In the genomic region with DNA sequence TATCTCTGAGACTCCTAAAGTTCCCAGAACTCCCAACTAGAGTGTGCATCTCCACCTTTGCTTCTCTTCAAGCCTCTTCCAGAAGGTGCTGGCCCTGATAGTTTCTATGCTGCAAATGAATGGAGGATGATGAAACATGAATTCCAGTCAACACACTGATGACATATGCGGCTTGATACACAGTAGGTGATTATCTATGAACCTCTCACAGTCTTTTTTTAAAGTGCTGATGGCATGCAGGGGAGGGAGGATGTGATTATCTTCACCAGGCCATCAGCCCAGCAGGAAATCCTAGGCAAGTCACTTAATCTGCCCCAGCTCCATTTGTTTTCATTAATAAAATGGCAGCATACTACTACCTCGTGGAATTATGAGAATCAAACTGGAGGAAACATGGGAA, we compare ENCODE assay signal across 16 cellular contexts.
DNase-seq lines count a peak whose midpoint lies in the region; ATAC-seq and TF ChIP-seq lines count a peak whose summit lies in the region.
"Had no signal": no experiment of that assay in that cellular context is flagged by ENCODE, and none has a peak within 500 bp of the region (broad histone marks: within the 10 kb centered on the region; RNA-seq: fewer than 3 reads in every experiment).

No MANE protein-coding gene starts in this region.

- no peak overlapping the region for H3K4me3 Mint-ChIP-seq in activated CD4-positive, alpha-beta T cell treated with anti-CD3 and anti-CD28 coated beads, Interleukin-2, amount 10 ng/mL, durations not matched to agents 24 days and 14 days
- H3K4me3 Mint-ChIP-seq: CD8-positive, alpha-beta memory T cell had no signal

- ATAC-seq in psoas muscle: peak in 3 of 4 donors; percentile 44 to 85 (median 65)
- ATAC-seq in GM21737 (IDR thresholded peaks at IDR 0.05; ENCODE audit: unreplicated experiment): no peak

- no peaks in the 10 kb centered on the region for H3K4me1 Mint-ChIP-seq in activated CD4-positive, alpha-beta T cell treated with anti-CD3 and anti-CD28 coated beads, Interleukin-2, amount 10 ng/mL, durations not matched to agents 24 days and 14 days
- H3K4me1 Mint-ChIP-seq: CD8-positive, alpha-beta memory T cell had no signal

- DNase-seq in activated CD4-positive, alpha-beta T cell treated with anti-CD3 and anti-CD28 coated beads, Interleukin-2, amount 10 ng/mL, durations not matched to agents 24 days and 14 days: peak; percentile 17
- DNase-seq in activated CD4-positive, alpha-beta T cell treated with anti-CD3 and anti-CD28 coated beads for 48 hours: no peak
- DNase-seq in choroid plexus epithelial cell (ENCODE audit: low read depth): peak; percentile 22
- DNase-seq in psoas muscle: no peak
- no peak for DNase-seq in SW480 (ENCODE audit: low spot score)
- DNase-seq in central memory CD4-positive, alpha-beta T cell: no peak
- DNase-seq: AML-193; Caco-2; CD8-positive, alpha-beta memory T cell; DND-41; GDM1; HCEC 1CT had no signal

- H3K36me3 Mint-ChIP-seq in activated CD4-positive, alpha-beta T cell treated with anti-CD3 and anti-CD28 coated beads, Interleukin-2, amount 10 ng/mL, durations not matched to agents 24 days and 14 days (ENCODE audit: low read depth): no peaks in the 10 kb centered on the region
- H3K36me3 Mint-ChIP-seq: CD8-positive, alpha-beta memory T cell had no signal

- H3K9me3 ChIP-seq in psoas muscle: no peaks in the 10 kb centered on the region
- H3K9me3 ChIP-seq: BLaER1, Caco-2 had no signal

- H3K36me3 ChIP-seq in psoas muscle (ENCODE audit: insufficient read depth in 1 of 2, low read depth in 1 of 2): no peaks in the 10 kb centered on the region
- H3K36me3 ChIP-seq: BLaER1 had no signal

- TF ChIP-seq CTCF in choroid plexus epithelial cell (conservative IDR thresholded peaks at IDR 0.05; ENCODE audit: low read depth, low read length): no peak
- TF ChIP-seq CTCF in psoas muscle (IDR thresholded peaks at IDR 0.05): no peak

- peaks cover 3% of the 10 kb centered on the region for H3K9me3 Mint-ChIP-seq in activated CD4-positive, alpha-beta T cell treated with anti-CD3 and anti-CD28 coated beads, Interleukin-2, amount 10 ng/mL, durations not matched to agents 24 days and 14 days

- H3K4me3 ChIP-seq in choroid plexus epithelial cell (ENCODE audit: low read depth, low read length) (no peak overlapping the region), psoas muscle (no peak overlapping the region)
- H3K4me3 ChIP-seq: BLaER1 had no signal

- no peaks in the 10 kb centered on the region for H3K27me3 Mint-ChIP-seq in activated CD4-positive, alpha-beta T cell treated with anti-CD3 and anti-CD28 coated beads, Interleukin-2, amount 10 ng/mL, durations not matched to agents 24 days and 14 days
- H3K27me3 Mint-ChIP-seq: CD8-positive, alpha-beta memory T cell had no signal

- H3K4me1 ChIP-seq in psoas muscle: no peaks in the 10 kb centered on the region
- H3K4me1 ChIP-seq: BLaER1, Caco-2 had no signal

- no peak overlapping the region for H3K27ac Mint-ChIP-seq in activated CD4-positive, alpha-beta T cell treated with anti-CD3 and anti-CD28 coated beads, Interleukin-2, amount 10 ng/mL, durations not matched to agents 24 days and 14 days
- H3K27ac Mint-ChIP-seq: CD8-positive, alpha-beta memory T cell had no signal

- intact Hi-C loops in activated CD4-positive, alpha-beta T cell treated with anti-CD3 and anti-CD28 coated beads, Interleukin-2, amount 10 ng/mL, durations not matched to agents 24 days and 14 days (cut with micrococcal nuclease): no loop called here
- intact Hi-C loops in psoas muscle (cut with DNase I): no loop called here

- H3K27ac ChIP-seq in psoas muscle: no peak overlapping the region
- H3K27ac ChIP-seq: 22Rv1, BLaER1 had no signal

- H3K27me3 ChIP-seq in psoas muscle (ENCODE audit: insufficient read depth in 3 of 3, low read length in 2 of 3): no peaks in the 10 kb centered on the region
- H3K27me3 ChIP-seq: BLaER1 had no signal

- 69 to 83% (median 74%) methylated on average over 2 of the region's 2 CpGs for WGBS in psoas muscle, 3 donors

TF ChIP-seq in PFSK-1, 5 proteins besides CTCF, POLR2A, EP300 and RAD21:
- TF ChIP-seq SIN3A (IDR thresholded peaks at IDR 0.05; ENCODE audit: borderline replicate concordance, insufficient read depth, low read length) (peak; percentile 85; the same call in 1 of the 2 replicates), TAF1 (IDR thresholded peaks at IDR 0.05; ENCODE audit: borderline replicate concordance, insufficient read depth, low read length) (no peak), POLR2AphosphoS5 (IDR thresholded peaks at IDR 0.05; ENCODE audit: low read depth, low read length) (peak; percentile 73), FOXP2 (optimal IDR thresholded peaks at IDR 0.05; ENCODE audit: borderline replicate concordance, extremely low read depth, extremely low read length, insufficient read depth) (no peak)
- TF ChIP-seq, protein P1, sequence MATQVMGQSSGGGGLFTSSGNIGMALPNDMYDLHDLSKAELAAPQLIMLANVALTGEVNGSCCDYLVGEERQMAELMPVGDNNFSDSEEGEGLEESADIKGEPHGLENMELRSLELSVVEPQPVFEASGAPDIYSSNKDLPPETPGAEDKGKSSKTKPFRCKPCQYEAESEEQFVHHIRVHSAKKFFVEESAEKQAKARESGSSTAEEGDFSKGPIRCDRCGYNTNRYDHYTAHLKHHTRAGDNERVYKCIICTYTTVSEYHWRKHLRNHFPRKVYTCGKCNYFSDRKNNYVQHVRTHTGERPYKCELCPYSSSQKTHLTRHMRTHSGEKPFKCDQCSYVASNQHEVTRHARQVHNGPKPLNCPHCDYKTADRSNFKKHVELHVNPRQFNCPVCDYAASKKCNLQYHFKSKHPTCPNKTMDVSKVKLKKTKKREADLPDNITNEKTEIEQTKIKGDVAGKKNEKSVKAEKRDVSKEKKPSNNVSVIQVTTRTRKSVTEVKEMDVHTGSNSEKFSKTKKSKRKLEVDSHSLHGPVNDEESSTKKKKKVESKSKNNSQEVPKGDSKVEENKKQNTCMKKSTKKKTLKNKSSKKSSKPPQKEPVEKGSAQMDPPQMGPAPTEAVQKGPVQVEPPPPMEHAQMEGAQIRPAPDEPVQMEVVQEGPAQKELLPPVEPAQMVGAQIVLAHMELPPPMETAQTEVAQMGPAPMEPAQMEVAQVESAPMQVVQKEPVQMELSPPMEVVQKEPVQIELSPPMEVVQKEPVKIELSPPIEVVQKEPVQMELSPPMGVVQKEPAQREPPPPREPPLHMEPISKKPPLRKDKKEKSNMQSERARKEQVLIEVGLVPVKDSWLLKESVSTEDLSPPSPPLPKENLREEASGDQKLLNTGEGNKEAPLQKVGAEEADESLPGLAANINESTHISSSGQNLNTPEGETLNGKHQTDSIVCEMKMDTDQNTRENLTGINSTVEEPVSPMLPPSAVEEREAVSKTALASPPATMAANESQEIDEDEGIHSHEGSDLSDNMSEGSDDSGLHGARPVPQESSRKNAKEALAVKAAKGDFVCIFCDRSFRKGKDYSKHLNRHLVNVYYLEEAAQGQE (IDR thresholded peaks at IDR 0.05; ENCODE audit: insufficient read depth in 1 of 2, low read depth in 2 of 2, low read length in 2 of 2): no peak
TF ChIP-seq in PFSK-1: peak in this region for 2.

Comparison
In these comparisons a context has a peak if more than half of its experiments do, and no peak if none do; other contexts are left out.
1. DNase-seq: peak in activated CD4-positive, alpha-beta T cell treated with anti-CD3 and anti-CD28 coated beads, Interleukin-2, amount 10 ng/mL, durations not matched to agents 24 days and 14 days (single experiment) and choroid plexus epithelial cell (single experiment); none in activated CD4-positive, alpha-beta T cell treated with anti-CD3 and anti-CD28 coated beads for 48 hours (single experiment), psoas muscle (0 of 2), SW480 (single experiment) and central memory CD4-positive, alpha-beta T cell (single experiment).